8 cellular contexts compared by ENCODE assay signal in the genomic region with DNA sequence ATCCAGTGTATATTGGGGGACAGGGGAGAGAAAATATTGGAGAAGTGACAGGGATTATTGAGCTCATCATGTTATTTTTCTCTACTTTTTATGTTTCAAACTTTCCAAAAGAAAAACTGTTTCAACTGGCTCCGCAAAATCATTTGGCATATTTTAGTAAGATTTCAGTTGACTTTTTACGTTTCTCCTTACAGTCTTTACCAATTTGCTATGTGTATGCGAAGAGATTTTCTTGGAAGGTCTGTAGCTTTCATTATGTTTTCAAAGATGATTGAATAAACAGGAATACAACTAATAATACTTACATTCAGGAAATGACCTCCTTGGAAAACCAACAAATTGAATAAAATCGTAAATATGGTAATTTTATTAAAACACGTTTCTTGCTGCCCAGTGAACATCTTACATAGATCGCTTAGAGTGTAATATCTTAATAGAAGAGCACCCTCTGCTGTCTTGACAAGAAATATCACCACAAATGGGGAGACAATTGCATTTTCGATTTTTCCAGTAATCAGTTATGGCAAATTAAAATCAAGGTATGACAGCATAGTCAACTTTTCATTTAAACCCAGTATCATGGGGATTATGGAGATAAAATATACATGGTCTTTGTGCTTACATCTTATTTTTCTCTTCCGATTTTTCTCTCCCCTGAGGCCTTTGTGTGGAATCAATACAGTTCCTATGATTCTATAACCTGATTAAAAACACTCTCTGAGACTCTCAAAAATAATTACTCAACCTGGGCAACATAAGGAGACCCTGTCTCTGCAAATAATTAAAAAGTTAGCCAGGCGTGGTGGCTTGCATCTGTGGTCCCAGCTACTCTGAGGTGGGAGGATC. TPM values are rescaled to one million over a fixed set of nuclear protein-coding genes. Genes with fewer than 3 reads are reported as not detected.
A peak's percentile ranks its signal among the peaks of the same experiment; 100 is the strongest.
DNase-seq lines count a peak whose midpoint lies in the region; FAIRE-seq and TF ChIP-seq lines count a peak whose summit lies in the region.

No MANE protein-coding gene starts in this region.

- no peak overlapping the region for H4K5ac ChIP-seq in mesendoderm (ENCODE audit: low read length)

- H2BK120ac ChIP-seq in mesendoderm (ENCODE audit: low read depth, low read length): no peak overlapping the region

- H3K27ac ChIP-seq in mesendoderm (ENCODE audit: low read depth, low read length): no peak overlapping the region

- no CpG with 5 or more reads among the region's 9 CpGs for WGBS in mesendoderm (ENCODE audit: extremely low coverage, insufficient coverage, low lambda C conversion rate)

- H2BK5ac ChIP-seq in mesendoderm (ENCODE audit: low read length): no peak overlapping the region

- no peaks in the 10 kb centered on the region for H3K79me2 ChIP-seq in mesendoderm (ENCODE audit: control insufficient read depth, insufficient read depth, low read length)

- H3K4me3 ChIP-seq in cardiac fibroblast (replicated peaks in 1 of 2; ENCODE audit: low read depth in 2 of 2, low read length in 2 of 2) (no peak overlapping the region), mesendoderm (ENCODE audit: low read length) (no peak overlapping the region)

- no peak overlapping the region for H3K9ac ChIP-seq in mesendoderm (ENCODE audit: low read length)

- no peak overlapping the region for H3K23ac ChIP-seq in mesendoderm (ENCODE audit: low read length)

- peak; percentile 54 for FAIRE-seq in GM19239 (lab: Jason Lieb, UNC)

- no peaks in the 10 kb centered on the region for H3K27me3 ChIP-seq in mesendoderm (ENCODE audit: insufficient read depth, low read length, poor library complexity)

- DNase-seq in AG08395 (ENCODE audit: low spot score) (peak; percentile 58), GM19239 (ENCODE audit: insufficient read length, low spot score) (no peak), NCI-H1417 treated with DMSO at 0.1 percent for 48 hours (lab: John Stamatoyannopoulos, UW) (peak; percentile 4), cardiac fibroblast (ENCODE audit: low read depth in 2 of 2) (peak; percentile 63), mesendoderm (peak; percentile 22), NCI-H2107 (lab: John Stamatoyannopoulos, UW) (no peak), NCI-H2196 (lab: John Stamatoyannopoulos, UW; ENCODE audit: unreplicated experiment) (no peak)
- DNase-seq in stimulated activated CD8-positive, alpha-beta memory T cell treated with anti-CD3 and anti-CD28 coated beads, Interleukin-4, amount 100 ng/mL, for 48 hours: no peak

- H3K18ac ChIP-seq in mesendoderm (ENCODE audit: low read length): no peak overlapping the region

- no peaks in the 10 kb centered on the region for H3K4me1 ChIP-seq in mesendoderm (ENCODE audit: control insufficient read depth, low read depth, low read length)

- no peak overlapping the region for H2AK5ac ChIP-seq in mesendoderm (ENCODE audit: low read length)

- H3K56ac ChIP-seq in mesendoderm (ENCODE audit: low read length): no peak overlapping the region

- no peak overlapping the region for H2BK15ac ChIP-seq in mesendoderm (replicated peaks; ENCODE audit: low read depth)

- peak; percentile 42 for TF ChIP-seq CTCF in cardiac fibroblast (IDR thresholded peaks at IDR 0.05; ENCODE audit: low read depth, low read length)

- no peaks in the 10 kb centered on the region for H3K79me1 ChIP-seq in mesendoderm (ENCODE audit: low read length)

- H3K4ac ChIP-seq in mesendoderm (ENCODE audit: low read depth, low read length): no peak overlapping the region

- H4K8ac ChIP-seq in mesendoderm (ENCODE audit: low read depth, low read length): no peak overlapping the region

- no peaks in the 10 kb centered on the region for H3K36me3 ChIP-seq in mesendoderm (ENCODE audit: control insufficient read depth, insufficient read depth, low read length)

- no peak overlapping the region for H3K4me2 ChIP-seq in mesendoderm (ENCODE audit: low read length)

RNA-seq across cellular contexts. Expression of a gene that starts 43.1 kb away (rescaled TPM):
- polyA plus RNA-seq in mesendoderm (2013, experiment 1 of 2): not detected
- polyA plus RNA-seq in mesendoderm (2013, experiment 2 of 2): not detected

Comparison
In these comparisons a context has a peak if more than half of its experiments do, and no peak if none do; other contexts are left out.
1. DNase-seq: peak in AG08395 (single experiment), NCI-H1417 treated with DMSO at 0.1 percent for 48 hours (single experiment), cardiac fibroblast (2 of 2) and mesendoderm (single experiment); none in GM19239 (single experiment), stimulated activated CD8-positive, alpha-beta memory T cell treated with anti-CD3 and anti-CD28 coated beads, Interleukin-4, amount 100 ng/mL, for 48 hours (single experiment), NCI-H2107 (single experiment) and NCI-H2196 (single experiment).